10 cellular contexts compared by ENCODE assay signal in genomic region chr15:91866371-91866905, GRCh38. TPM values are rescaled to one million over a fixed set of nuclear protein-coding genes. Genes with fewer than 3 reads are reported as not detected.
DNase-seq lines count a peak whose midpoint lies in the region; ATAC-seq and TF ChIP-seq lines count a peak whose summit lies in the region.
"Had no signal": no experiment of that assay in that cellular context is flagged by ENCODE, and none has a peak within 500 bp of the region (broad histone marks: within the 10 kb centered on the region; RNA-seq: fewer than 3 reads in every experiment).

No MANE protein-coding gene starts in this region.

- peak overlapping the region; percentile 78 for H3K9ac ChIP-seq in mesenchymal stem cell (ENCODE audit: low read length)
- H3K9ac ChIP-seq: BLaER1 treated with 17β-estradiol and CSF1 and Interleukin-3, amounts not matched to agents 10 nM and 100 nM had no signal

- peaks cover 78% of the 10 kb centered on the region for H3K4me1 Mint-ChIP-seq in activated naive CD8-positive, alpha-beta T cell (ENCODE audit: low read depth)
- peaks cover 67% of the 10 kb centered on the region for H3K4me1 Mint-ChIP-seq in activated naive CD8-positive, alpha-beta T cell treated with anti-CD3 and anti-CD28 coated beads for 36 hours

- H3K27me3 ChIP-seq in breast epithelium (no peaks in the 10 kb centered on the region), mesenchymal stem cell (ENCODE audit: control insufficient read depth in 1 of 2, insufficient read depth in 1 of 2, low read length in 2 of 2) (no peaks in the 10 kb centered on the region), aorta (ENCODE audit: control insufficient read depth in 1 of 2, insufficient read depth in 2 of 2, low read length in 1 of 2) (no peaks in the 10 kb centered on the region)
- H3K27me3 ChIP-seq: BLaER1 treated with 17β-estradiol and CSF1 and Interleukin-3, amounts not matched to agents 10 nM and 100 nM had no signal

- no peak overlapping the region for H3K14ac ChIP-seq in mesenchymal stem cell (ENCODE audit: low read length in 2 of 2)

- peak overlapping the region; percentile 23 for H2AK5ac ChIP-seq in mesenchymal stem cell (ENCODE audit: low read length, severe bottlenecking)

- H2AFZ ChIP-seq in mesenchymal stem cell (ENCODE audit: low read depth, low read length), result no peak overlapping the region

- no peak overlapping the region for H4K91ac ChIP-seq in mesenchymal stem cell (ENCODE audit: low read length)

- 59% methylated on average over 4 of the region's 6 CpGs for WGBS in mesenchymal stem cell
- 14 to 21% methylated on average over 6 of the region's 6 CpGs for WGBS in aorta, 2 donors

- intact Hi-C loops in breast epithelium (cut with DNase I; ENCODE audit: low total_unique reads), result no loop called here
- intact Hi-C loops in aorta (cut with DNase I), result loop anchor here (5.0 kb wide), 3 partner anchors 51 to 116 kb away; no protein-coding TSS in a partner anchor

- H3K27ac Mint-ChIP-seq in activated naive CD8-positive, alpha-beta T cell, result no peak overlapping the region
- H3K27ac Mint-ChIP-seq in activated naive CD8-positive, alpha-beta T cell treated with anti-CD3 and anti-CD28 coated beads for 36 hours, result no peak overlapping the region

- no peak for TF ChIP-seq POLR2A in breast epithelium (IDR thresholded peaks at IDR 0.05)

- peaks cover 5% of the 10 kb centered on the region for H3K79me1 ChIP-seq in mesenchymal stem cell (replicated peaks; ENCODE audit: low read length, poor library complexity, severe bottlenecking)

- H2BK15ac ChIP-seq in mesenchymal stem cell (ENCODE audit: low read depth, poor library complexity, severe bottlenecking), result no peak overlapping the region

- H2BK12ac ChIP-seq in mesenchymal stem cell (ENCODE audit: low read length in 2 of 2), result no peak overlapping the region

- no peaks in the 10 kb centered on the region for H3K36me3 Mint-ChIP-seq in activated naive CD8-positive, alpha-beta T cell
- peaks cover 4% of the 10 kb centered on the region for H3K36me3 Mint-ChIP-seq in activated naive CD8-positive, alpha-beta T cell treated with anti-CD3 and anti-CD28 coated beads for 36 hours

- H3K9me3 ChIP-seq in breast epithelium (no peaks in the 10 kb centered on the region), mesenchymal stem cell (ENCODE audit: control insufficient read depth, low read length) (no peaks in the 10 kb centered on the region), aorta (ENCODE audit: control insufficient read depth, low read length) (no peaks in the 10 kb centered on the region)

- H3K18ac ChIP-seq in mesenchymal stem cell (ENCODE audit: low read depth in 1 of 2, low read length in 2 of 2), result no peak overlapping the region

- H3K4ac ChIP-seq in mesenchymal stem cell (ENCODE audit: low read depth in 1 of 2, low read length in 2 of 2), result no peak overlapping the region

- ATAC-seq in aorta (ENCODE audit: low FRiP score) (peak; percentile 61), GM19463 (IDR thresholded peaks at IDR 0.05; ENCODE audit: unreplicated experiment) (no peak)

- no peak overlapping the region for H3K4me2 ChIP-seq in mesenchymal stem cell (ENCODE audit: low read length, poor library complexity, severe bottlenecking)

- H3K23ac ChIP-seq in mesenchymal stem cell (ENCODE audit: low read length in 2 of 2), result no peak overlapping the region

- DNase-seq in activated naive CD8-positive, alpha-beta T cell treated with anti-CD3 and anti-CD28 coated beads for 36 hours, result no peak
- DNase-seq in breast epithelium (ENCODE audit: low spot score in 2 of 2) (peak in 1 of 2 donors; percentile 88), mesenchymal stem cell (no peak), aorta (no peak), SKM-1 treated with dmso at 0.1 percent for 144 hours (lab: John Stamatoyannopoulos, UW; ENCODE audit: unreplicated experiment) (no peak), SIG-M5 treated with dmso at 0.1 percent for 504 hours (lab: John Stamatoyannopoulos, UW; ENCODE audit: unreplicated experiment) (no peak)
- DNase-seq: activated T-cell treated with anti-CD3 and anti-CD28 coated beads for 4 hours had no signal

- peaks cover 7 to 17% of the 10 kb centered on the region in 2 donors for H3K4me1 ChIP-seq in breast epithelium
- peaks cover 18% of the 10 kb centered on the region for H3K4me1 ChIP-seq in mesenchymal stem cell (ENCODE audit: control insufficient read depth, insufficient read depth, low read depth, low read length)
- peaks cover 3 to 5% of the 10 kb centered on the region in 2 donors for H3K4me1 ChIP-seq in aorta (ENCODE audit: control insufficient read depth in 1 of 2, insufficient read depth in 2 of 2, low read length in 2 of 2)

- H2BK5ac ChIP-seq in mesenchymal stem cell (ENCODE audit: low read depth, low read length, poor library complexity, severe bottlenecking), result no peak overlapping the region

- H3K27ac ChIP-seq in breast epithelium, result peak overlapping the region; percentile 92 to 98
- no peak overlapping the region for H3K27ac ChIP-seq in mesenchymal stem cell (ENCODE audit: low read length, poor library complexity, severe bottlenecking)
- peak overlapping the region; percentile 10 to 95 for H3K27ac ChIP-seq in aorta (ENCODE audit: low read depth in 1 of 2, low read length in 2 of 2)
- H3K27ac ChIP-seq: BLaER1 treated with 17β-estradiol and CSF1 and Interleukin-3, amounts not matched to agents 10 nM and 100 nM had no signal

- peak overlapping the region; percentile 52 for H3K4me3 Mint-ChIP-seq in activated naive CD8-positive, alpha-beta T cell
- H3K4me3 Mint-ChIP-seq in activated naive CD8-positive, alpha-beta T cell treated with anti-CD3 and anti-CD28 coated beads for 36 hours, result no peak overlapping the region

- H3K36me3 ChIP-seq in breast epithelium, result no peaks in the 10 kb centered on the region
- no peaks in the 10 kb centered on the region for H3K36me3 ChIP-seq in mesenchymal stem cell (ENCODE audit: control insufficient read depth in 1 of 2, insufficient read depth in 2 of 2, low read depth in 1 of 2, low read length in 2 of 2)
- H3K36me3 ChIP-seq in aorta (ENCODE audit: control insufficient read depth in 1 of 2, insufficient read depth in 2 of 2, low read length in 1 of 2), result no peaks in the 10 kb centered on the region
- H3K36me3 ChIP-seq: BLaER1 treated with 17β-estradiol and CSF1 and Interleukin-3, amounts not matched to agents 10 nM and 100 nM had no signal

- no peak for TF ChIP-seq CTCF in breast epithelium (IDR thresholded peaks at IDR 0.05)

- H3K4me3 ChIP-seq in breast epithelium, result peak overlapping the region in 1 of 3 donors; percentile 51
- peak overlapping the region in 1 of 2 experiments; percentile 54 for H3K4me3 ChIP-seq in mesenchymal stem cell (ENCODE audit: insufficient read depth in 1 of 2, low read depth in 1 of 2, low read length in 2 of 2)
- H3K4me3 ChIP-seq in aorta (ENCODE audit: low read length in 2 of 2), result no peak overlapping the region
- H3K4me3 ChIP-seq: BLaER1 treated with 17β-estradiol and CSF1 and Interleukin-3, amounts not matched to agents 10 nM and 100 nM had no signal

- no peaks in the 10 kb centered on the region for H3K9me3 Mint-ChIP-seq in activated naive CD8-positive, alpha-beta T cell (ENCODE audit: low read depth)
- no peaks in the 10 kb centered on the region for H3K9me3 Mint-ChIP-seq in activated naive CD8-positive, alpha-beta T cell treated with anti-CD3 and anti-CD28 coated beads for 36 hours

- no peak overlapping the region for H4K8ac ChIP-seq in mesenchymal stem cell (ENCODE audit: low read length)

- no peak overlapping the region for H2BK120ac ChIP-seq in mesenchymal stem cell (ENCODE audit: low read depth, low read length)

- no peaks in the 10 kb centered on the region for H3K27me3 Mint-ChIP-seq in activated naive CD8-positive, alpha-beta T cell
- H3K27me3 Mint-ChIP-seq in activated naive CD8-positive, alpha-beta T cell treated with anti-CD3 and anti-CD28 coated beads for 36 hours, result peaks cover 19% of the 10 kb centered on the region

RNA-seq across cellular contexts. Expression of gene SLCO3A1, which starts 12.9 kb away (rescaled TPM):
- total RNA-seq in activated naive CD8-positive, alpha-beta T cell treated with anti-CD3 and anti-CD28 coated beads for 36 hours, result 1 to 10 TPM; 2.0 to 2.7 TPM
- total RNA-seq in breast epithelium (10 to 100 TPM in 2 of 3 donors, 1 to 10 TPM in 1; 8.5 to 14.1 (median 13.6) TPM), aorta (10 to 100 TPM; 39.7 to 60.7 TPM)
- 2.0 TPM for polyA plus RNA-seq in mesenchymal stem cell (2013, experiment 1 of 2)
- 2.3 TPM for polyA plus RNA-seq in mesenchymal stem cell (2013, experiment 2 of 2)
- 10 to 100 TPM in 1 of 2 donors, 1 to 10 TPM in 1; 9.6 to 29.1 TPM for polyA plus RNA-seq in aorta
